15 cellular contexts compared by ENCODE assay signal in genomic region chr22:44957267-44957905, GRCh38. TPM values are rescaled to one million over a fixed set of nuclear protein-coding genes. Genes with fewer than 3 reads are reported as not detected.
DNase-seq lines count a peak whose midpoint lies in the region; ATAC-seq, FAIRE-seq and TF ChIP-seq lines count a peak whose summit lies in the region.
"Had no signal": no experiment of that assay in that cellular context is flagged by ENCODE, and none has a peak within 500 bp of the region (broad histone marks: within the 10 kb centered on the region; RNA-seq: fewer than 3 reads in every experiment).

No MANE protein-coding gene starts in this region.

- H3K4me1 ChIP-seq in Caco-2: no peaks in the 10 kb centered on the region
- H3K4me1 ChIP-seq in astrocyte (ENCODE audit: insufficient read depth, low read length): no peaks in the 10 kb centered on the region

- no peaks in the 10 kb centered on the region for H3K9me3 Mint-ChIP-seq in Caco-2 (ENCODE audit: unreplicated experiment)
- H3K9me3 Mint-ChIP-seq in astrocyte (ENCODE audit: unreplicated experiment): no peaks in the 10 kb centered on the region
- H3K9me3 Mint-ChIP-seq: activated T-helper 1 cell treated with anti-CD3 and anti-CD28 coated beads, Interleukin-12 subunit alpha, Interleukin-12 subunit beta, Interleukin-2, Interleukin-4 antibody, amounts not matched to agents 30 ng/mL and 10 ng/mL and 1 ng/mL, durations not matched to agents 14 hours and 24 hours and 36 hours; CD4-positive, alpha-beta T cell had no signal

- H3K36me3 Mint-ChIP-seq in Caco-2 (ENCODE audit: insufficient read depth, unreplicated experiment) (peaks cover 4% of the 10 kb centered on the region), astrocyte (ENCODE audit: low read depth, unreplicated experiment) (peaks cover 4% of the 10 kb centered on the region)

- no peak for FAIRE-seq in astrocyte (lab: Jason Lieb, UNC)

- POLR2A ChIA-PET in Caco-2 (lab: Charles Lee): no interaction called here

- TF ChIP-seq CTCF in Caco-2 (IDR thresholded peaks at IDR 0.05; ENCODE audit: insufficient read depth in 1 of 2, low read depth in 1 of 2, low read length in 1 of 2, severe bottlenecking in 1 of 2, unreplicated experiment in 1 of 2) (peak; percentile 19 to 42), HFF-Myc (IDR thresholded peaks at IDR 0.05; ENCODE audit: low read depth, low read length, missing control alignments) (peak; percentile 23), astrocyte (IDR thresholded peaks at IDR 0.05; ENCODE audit: insufficient read depth, low read depth, low read length) (peak; percentile 20)

- no peak for DNase-seq in Caco-2
- no peak for DNase-seq in HFF-Myc (ENCODE audit: extremely low read depth, low read depth)
- DNase-seq in astrocyte (ENCODE audit: low read depth): no peak
- peak; percentile 61 for DNase-seq in iPS-NIHi7 (ENCODE audit: extremely low spot score)
- DNase-seq in nucleus accumbens (lab: John Stamatoyannopoulos, UW): no peak
- DNase-seq in kidney tubule cell (ENCODE audit: low spot score): no peak
- no peak for DNase-seq in stimulated activated CD4-positive, alpha-beta T cell treated with anti-CD3 and anti-CD28 coated beads, Interleukin-1b, Interleukin-23, amount 100 ng/mL, for 48 hours
- DNase-seq: activated CD4-positive, CD25-positive, alpha-beta regulatory T cell; CD4-positive, alpha-beta T cell; hypothalamus; NCI-H1436 treated with DMSO at 0.1 percent for 48 hours had no signal

- no peak for ATAC-seq in activated CD4-positive, CD25-positive, alpha-beta regulatory T cell treated with anti-CD3 and anti-CD28 coated beads, Interleukin-2, amount 50 U/mL, for 24 hours

- H3K27me3 ChIP-seq in Caco-2 (replicated peaks; ENCODE audit: control insufficient read depth, insufficient read depth, low read length): no peaks in the 10 kb centered on the region; the same call in 1 of the 2 replicates
- H3K27me3 ChIP-seq in astrocyte (ENCODE audit: insufficient read depth, low read length): no peaks in the 10 kb centered on the region

- H3K27me3 Mint-ChIP-seq in Caco-2 (ENCODE audit: insufficient read depth, unreplicated experiment): peaks cover 28% of the 10 kb centered on the region
- H3K27me3 Mint-ChIP-seq in astrocyte (ENCODE audit: low read depth, unreplicated experiment): no peaks in the 10 kb centered on the region

- H3K9me3 ChIP-seq in Caco-2 (no peaks in the 10 kb centered on the region), astrocyte (ENCODE audit: insufficient read depth, low read depth, low read length) (no peaks in the 10 kb centered on the region)

- peaks cover 3% of the 10 kb centered on the region for H4K20me1 ChIP-seq in astrocyte (ENCODE audit: insufficient read depth, low read length)

- H3K4me2 ChIP-seq in astrocyte (ENCODE audit: low read length): no peak overlapping the region

- no peaks in the 10 kb centered on the region for H3K4me1 Mint-ChIP-seq in Caco-2 (ENCODE audit: low read depth, unreplicated experiment)
- H3K4me1 Mint-ChIP-seq in astrocyte (ENCODE audit: low read depth, unreplicated experiment): peaks cover 3% of the 10 kb centered on the region

- CTCF ChIA-PET in Caco-2 (lab: Charles Lee): interaction anchor here (1.0 kb wide), 1 partner anchor 14 kb away, joined by 3 read pairs; no protein-coding TSS in a partner anchor

- H3K36me3 ChIP-seq in Caco-2 (ENCODE audit: control insufficient read depth, insufficient read depth, low read length) (no peaks in the 10 kb centered on the region), astrocyte (ENCODE audit: insufficient read depth, low read length) (no peaks in the 10 kb centered on the region)

- no peaks in the 10 kb centered on the region for H3K79me2 ChIP-seq in astrocyte (ENCODE audit: insufficient read depth, low read length)

- H3K4me3 Mint-ChIP-seq in Caco-2 (ENCODE audit: unreplicated experiment) (no peak overlapping the region), astrocyte (ENCODE audit: unreplicated experiment) (no peak overlapping the region)
- H3K4me3 Mint-ChIP-seq: activated T-helper 1 cell treated with anti-CD3 and anti-CD28 coated beads, Interleukin-12 subunit alpha, Interleukin-12 subunit beta, Interleukin-2, Interleukin-4 antibody, amounts not matched to agents 30 ng/mL and 10 ng/mL and 1 ng/mL, durations not matched to agents 14 hours and 24 hours and 36 hours; CD4-positive, alpha-beta T cell had no signal

- H2AFZ ChIP-seq in astrocyte (ENCODE audit: low read depth, low read length): no peak overlapping the region

- BruUV-seq in Caco-2 (replicated peaks; lab: Mats Ljungman, UMichigan): no TSS peak

- no peak overlapping the region for H3K9ac ChIP-seq in astrocyte (ENCODE audit: low read length)

- no peak overlapping the region for H3K27ac Mint-ChIP-seq in Caco-2 (ENCODE audit: unreplicated experiment)
- no peak overlapping the region for H3K27ac Mint-ChIP-seq in astrocyte (ENCODE audit: unreplicated experiment)
- H3K27ac Mint-ChIP-seq: activated T-helper 1 cell treated with anti-CD3 and anti-CD28 coated beads, Interleukin-12 subunit alpha, Interleukin-12 subunit beta, Interleukin-2, Interleukin-4 antibody, amounts not matched to agents 30 ng/mL and 10 ng/mL and 1 ng/mL, durations not matched to agents 14 hours and 24 hours and 36 hours; CD4-positive, alpha-beta T cell had no signal

- no peak overlapping the region for H3K27ac ChIP-seq in astrocyte (ENCODE audit: low read depth, low read length)

- H3K4me3 ChIP-seq in Caco-2 (ENCODE audit: low read depth, low read length): no peak overlapping the region
- no peak overlapping the region for H3K4me3 ChIP-seq in HFF-Myc (replicated peaks; ENCODE audit: low read depth, low read length)
- H3K4me3 ChIP-seq in astrocyte (ENCODE audit: insufficient read depth, low read depth, low read length): no peak overlapping the region

- intact Hi-C loops in Caco-2 (cut with micrococcal nuclease; ENCODE audit: unreplicated experiment): no loop called here

RNA-seq across cellular contexts. Expression of gene PHF21B, which starts 52.4 kb away (rescaled TPM):
- total RNA-seq in Caco-2 (2022) (0.98 TPM in 1 of 2 replicates, not detected in the other), astrocyte (6.0 and 6.3 TPM in 2 replicates)
- total RNA-seq: CD4-positive, alpha-beta T cell; mononuclear cell; renal cortical epithelial cell had no signal
